In the genomic region with DNA sequence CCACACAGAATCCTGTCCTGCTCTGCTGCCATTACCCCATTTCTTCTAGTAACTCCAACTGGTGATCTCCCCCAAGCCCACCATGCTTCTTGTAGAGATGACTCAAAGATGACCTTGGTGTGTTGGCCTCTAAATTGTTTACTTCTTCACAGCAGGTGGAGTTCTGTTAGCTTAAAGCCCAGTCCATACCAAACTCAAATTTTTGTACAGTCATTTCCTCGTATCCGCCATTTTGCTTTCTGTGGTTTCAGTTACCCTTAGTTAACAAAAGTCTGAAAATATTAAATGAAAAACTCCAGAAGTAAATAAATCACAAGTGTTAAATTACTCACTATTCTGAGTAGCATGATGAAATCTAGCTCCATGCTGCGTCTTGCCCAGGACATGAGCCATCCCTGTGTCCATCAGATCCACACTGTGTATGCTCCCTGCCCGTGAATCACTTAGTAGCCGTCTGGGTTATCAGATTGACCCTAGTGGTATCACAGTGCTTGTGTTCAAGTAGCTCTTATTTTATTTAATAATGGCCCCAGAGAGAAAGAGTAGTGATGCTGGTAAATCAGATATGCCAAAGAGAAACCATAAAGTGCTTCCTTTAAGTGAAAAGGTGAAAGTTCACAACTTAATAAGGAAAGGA, we compare ENCODE assay signal across 19 cellular contexts.
"Had no signal": no experiment of that assay in that cellular context is flagged by ENCODE, and none has a peak within 500 bp of the region (broad histone marks: within the 10 kb centered on the region; RNA-seq: fewer than 3 reads in every experiment).

No MANE protein-coding gene starts in this region.

- H3K27me3 Mint-ChIP-seq: stimulated activated memory B cell treated with anti-CD40 and anti-IgM and Interleukin-4, amounts not matched to agents 10 μg/mL and 1 μg/mL and 100 μg/mL, for 72 hours; stimulated activated naive CD8-positive, alpha-beta T cell treated with anti-CD3 and anti-CD28 coated beads, Interleukin-15, amount 100 ng/mL, for 72 hours had no signal

- H3K36me3 ChIP-seq: esophagus squamous epithelium, gastroesophageal sphincter, spleen had no signal

- FAIRE-seq: endometrium had no signal

- DNase-seq: effector memory CD4-positive, alpha-beta T cell; esophagus squamous epithelium; foreskin fibroblast; glutamatergic neuron; islet precursor cell; natural killer cell; posterior cingulate gyrus; spleen; stimulated activated CD4-positive, alpha-beta T cell treated with anti-CD3 and anti-CD28 coated beads, Interleukin-15, amount 100 ng/mL, for 24 hours; stimulated activated CD4-positive, alpha-beta T cell treated with anti-CD3 and anti-CD28 coated beads, Interleukin-1b, Interleukin-23, amount 100 ng/mL, for 48 hours; stimulated activated CD4-positive, alpha-beta T cell treated with anti-CD3 and anti-CD28 coated beads, Interleukin-4, amount 100 ng/mL, for 24 hours; stimulated activated naive CD8-positive, alpha-beta T cell treated with anti-CD3 and anti-CD28 coated beads, Interleukin-15, amount 100 ng/mL, for 72 hours; trophoblast cell had no signal

- H3K4me1 ChIP-seq: esophagus squamous epithelium, gastroesophageal sphincter, spleen had no signal

- H3K36me3 Mint-ChIP-seq: natural killer cell; stimulated activated memory B cell treated with anti-CD40 and anti-IgM and Interleukin-4, amounts not matched to agents 10 μg/mL and 1 μg/mL and 100 μg/mL, for 72 hours had no signal

- ATAC-seq: gastroesophageal sphincter; left lobe of liver; natural killer cell; sciatic nerve; stimulated activated memory B cell treated with anti-CD40 and anti-IgM and Interleukin-4, amounts not matched to agents 10 μg/mL and 1 μg/mL and 100 μg/mL, for 72 hours; stimulated activated naive CD8-positive, alpha-beta T cell treated with anti-CD3 and anti-CD28 coated beads, Interleukin-15, amount 100 ng/mL, for 72 hours had no signal

- H3K27me3 ChIP-seq: esophagus squamous epithelium, gastroesophageal sphincter, spleen had no signal

- H3K4me3 ChIP-seq: esophagus squamous epithelium, gastroesophageal sphincter, spleen had no signal

- H3K27ac Mint-ChIP-seq: natural killer cell; stimulated activated memory B cell treated with anti-CD40 and anti-IgM and Interleukin-4, amounts not matched to agents 10 μg/mL and 1 μg/mL and 100 μg/mL, for 72 hours had no signal

- H3K27ac ChIP-seq: esophagus squamous epithelium, gastroesophageal sphincter, spleen had no signal

- H3K9me3 Mint-ChIP-seq: neural crest cell had no signal

- H3K4me1 Mint-ChIP-seq: natural killer cell; neural crest cell; stimulated activated memory B cell treated with anti-CD40 and anti-IgM and Interleukin-4, amounts not matched to agents 10 μg/mL and 1 μg/mL and 100 μg/mL, for 72 hours; stimulated activated naive CD8-positive, alpha-beta T cell treated with anti-CD3 and anti-CD28 coated beads, Interleukin-15, amount 100 ng/mL, for 72 hours had no signal

- H3K4me3 Mint-ChIP-seq: natural killer cell; neural crest cell; stimulated activated memory B cell treated with anti-CD40 and anti-IgM and Interleukin-4, amounts not matched to agents 10 μg/mL and 1 μg/mL and 100 μg/mL, for 72 hours; stimulated activated naive CD8-positive, alpha-beta T cell treated with anti-CD3 and anti-CD28 coated beads, Interleukin-15, amount 100 ng/mL, for 72 hours had no signal
